1 cellular context compared by ENCODE assay signal in the genomic region with DNA sequence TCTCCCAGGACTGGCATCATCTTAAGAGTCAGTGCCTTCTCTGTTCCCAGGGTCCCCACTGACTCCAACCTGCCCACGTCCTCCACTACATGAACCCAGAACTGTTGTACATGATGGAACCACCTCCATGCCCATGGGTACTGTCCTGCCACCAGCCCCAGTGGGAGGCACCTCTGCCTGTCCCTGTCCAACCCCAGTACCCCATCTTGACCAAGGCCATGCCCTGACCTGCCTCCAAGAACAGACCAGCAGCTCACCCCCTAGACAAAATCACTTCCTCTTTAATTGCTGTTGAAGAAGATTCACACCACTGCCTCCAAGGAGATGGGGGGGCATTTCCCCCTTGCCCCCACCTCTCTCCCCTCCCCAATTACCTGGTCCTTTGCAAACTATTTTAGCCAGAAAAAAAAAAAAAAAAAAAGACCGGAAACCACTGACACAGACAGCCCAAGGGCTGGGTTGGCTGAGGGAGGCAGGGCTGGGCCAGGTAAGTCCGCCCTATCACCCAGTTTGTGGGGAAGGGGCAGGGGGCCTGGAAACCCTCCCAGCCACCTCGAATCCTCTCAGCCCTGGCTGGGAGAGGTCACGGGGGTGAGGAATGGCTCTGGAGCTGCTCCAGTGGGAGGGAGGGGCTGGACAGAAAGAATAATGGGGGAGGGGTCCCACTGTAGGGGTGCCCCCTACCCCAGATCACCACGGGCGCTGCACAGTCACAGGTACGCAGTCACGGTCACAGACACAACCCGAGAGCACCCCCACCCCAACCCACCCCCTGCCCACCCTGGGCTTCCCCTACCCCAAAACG.
TF ChIP-seq lines count a peak whose summit lies in the region.

No MANE protein-coding gene starts in this region.

TF ChIP-seq in GM12878, 131 proteins besides CTCF, POLR2A, EP300 and RAD21:
- peak; percentile 53; the same call in 1 of the 2 replicates for TF ChIP-seq SPI1 (IDR thresholded peaks at IDR 0.05; ENCODE audit: borderline replicate concordance, insufficient read depth, low read depth, low read length)
- no peak for TF ChIP-seq RBBP5 (conservative IDR thresholded peaks at IDR 0.05)
- no peak for TF ChIP-seq NRF1 (conservative IDR thresholded peaks at IDR 0.05; ENCODE audit: low read depth, low read length)
- TF ChIP-seq ETV6 (conservative IDR thresholded peaks at IDR 0.05 in 1 of 2, IDR thresholded peaks at IDR 0.05 in 1 of 2; ENCODE audit: borderline replicate concordance in 1 of 2, low read depth in 1 of 2) = no peak
- TF ChIP-seq, protein P1, sequence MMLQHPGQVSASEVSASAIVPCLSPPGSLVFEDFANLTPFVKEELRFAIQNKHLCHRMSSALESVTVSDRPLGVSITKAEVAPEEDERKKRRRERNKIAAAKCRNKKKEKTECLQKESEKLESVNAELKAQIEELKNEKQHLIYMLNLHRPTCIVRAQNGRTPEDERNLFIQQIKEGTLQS (IDR thresholded peaks at IDR 0.05; ENCODE audit: borderline replicate concordance, extremely low read depth, low read depth, low read length) = no peak
